In genomic region chr16:50841081-50841886, GRCh38 we compare ENCODE assay signal across 8 cellular contexts.
DNase-seq lines count a peak whose midpoint lies in the region; ATAC-seq and TF ChIP-seq lines count a peak whose summit lies in the region.

No MANE protein-coding gene starts in this region.

- TF ChIP-seq POLR2A in NB4 (IDR thresholded peaks at IDR 0.05; ENCODE audit: extremely low read depth, insufficient read length) = no peak

- no peaks in the 10 kb centered on the region for H3K36me3 Mint-ChIP-seq in activated T-helper 1 cell treated with anti-CD3 and anti-CD28 coated beads, Interleukin-12 subunit alpha, Interleukin-12 subunit beta, Interleukin-2, Interleukin-4 antibody, amounts not matched to agents 30 ng/mL and 10 ng/mL and 1 ng/mL, durations not matched to agents 14 hours and 24 hours and 36 hours (ENCODE audit: low read depth)

- ATAC-seq in HG03095 (IDR thresholded peaks at IDR 0.05; ENCODE audit: unreplicated experiment) = no peak
- ATAC-seq in HG02623 (IDR thresholded peaks at IDR 0.05; ENCODE audit: unreplicated experiment) = no peak

- TF ChIP-seq CTCF in NB4 (IDR thresholded peaks at IDR 0.05; ENCODE audit: low read depth, low read length) = no peak

- H3K4me3 Mint-ChIP-seq in activated T-helper 1 cell treated with anti-CD3 and anti-CD28 coated beads, Interleukin-12 subunit alpha, Interleukin-12 subunit beta, Interleukin-2, Interleukin-4 antibody, amounts not matched to agents 30 ng/mL and 10 ng/mL and 1 ng/mL, durations not matched to agents 14 hours and 24 hours and 36 hours = peak overlapping the region; percentile 16

- peaks cover 18% of the 10 kb centered on the region for H3K27me3 Mint-ChIP-seq in activated T-helper 1 cell treated with anti-CD3 and anti-CD28 coated beads, Interleukin-12 subunit alpha, Interleukin-12 subunit beta, Interleukin-2, Interleukin-4 antibody, amounts not matched to agents 30 ng/mL and 10 ng/mL and 1 ng/mL, durations not matched to agents 14 hours and 24 hours and 36 hours (ENCODE audit: insufficient read depth)

- intact Hi-C loops in activated T-helper 1 cell treated with anti-CD3 and anti-CD28 coated beads, Interleukin-12 subunit alpha, Interleukin-12 subunit beta, Interleukin-2, Interleukin-4 antibody, amounts not matched to agents 30 ng/mL and 10 ng/mL and 1 ng/mL, durations not matched to agents 14 hours and 24 hours and 36 hours (cut with micrococcal nuclease) = no loop called here

- no peak overlapping the region for H3K27ac Mint-ChIP-seq in activated T-helper 1 cell treated with anti-CD3 and anti-CD28 coated beads, Interleukin-12 subunit alpha, Interleukin-12 subunit beta, Interleukin-2, Interleukin-4 antibody, amounts not matched to agents 30 ng/mL and 10 ng/mL and 1 ng/mL, durations not matched to agents 14 hours and 24 hours and 36 hours

- H3K4me1 Mint-ChIP-seq in activated T-helper 1 cell treated with anti-CD3 and anti-CD28 coated beads, Interleukin-12 subunit alpha, Interleukin-12 subunit beta, Interleukin-2, Interleukin-4 antibody, amounts not matched to agents 30 ng/mL and 10 ng/mL and 1 ng/mL, durations not matched to agents 14 hours and 24 hours and 36 hours (ENCODE audit: low read depth) = peaks cover 5% of the 10 kb centered on the region

- DNase-seq in NB4 (ENCODE audit: low read depth) = peak; percentile 47
- DNase-seq in activated T-helper 1 cell treated with anti-CD3 and anti-CD28 coated beads, Interleukin-12 subunit alpha, Interleukin-12 subunit beta, Interleukin-2, Interleukin-4 antibody, amounts not matched to agents 30 ng/mL and 10 ng/mL and 1 ng/mL, durations not matched to agents 14 hours and 24 hours and 36 hours (ENCODE audit: low spot score) = no peak
- DNase-seq in iris pigment epithelial cell (ENCODE audit: low read depth) = peak; percentile 4
- DNase-seq in stimulated activated CD8-positive, alpha-beta memory T cell treated with anti-CD3 and anti-CD28 coated beads, Interleukin-15, amount 100 ng/mL, for 48 hours (ENCODE audit: low read depth in 2 of 2) = peak; percentile 32 to 42
- DNase-seq in OCI-M2 (lab: John Stamatoyannopoulos, UW; ENCODE audit: unreplicated experiment) = no peak
- no peak for DNase-seq in kidney glomerular epithelial cell (lab: John Stamatoyannopoulos, UW)

- H3K9me3 Mint-ChIP-seq in activated T-helper 1 cell treated with anti-CD3 and anti-CD28 coated beads, Interleukin-12 subunit alpha, Interleukin-12 subunit beta, Interleukin-2, Interleukin-4 antibody, amounts not matched to agents 30 ng/mL and 10 ng/mL and 1 ng/mL, durations not matched to agents 14 hours and 24 hours and 36 hours = no peaks in the 10 kb centered on the region

- no peak overlapping the region for H3K4me3 ChIP-seq in NB4 (ENCODE audit: low read depth, low read length)

Comparison
In these comparisons a context has a peak if more than half of its experiments do, and no peak if none do; other contexts are left out.
1. DNase-seq: peak in NB4 (single experiment), iris pigment epithelial cell (single experiment) and stimulated activated CD8-positive, alpha-beta memory T cell treated with anti-CD3 and anti-CD28 coated beads, Interleukin-15, amount 100 ng/mL, for 48 hours (2 of 2); none in activated T-helper 1 cell treated with anti-CD3 and anti-CD28 coated beads, Interleukin-12 subunit alpha, Interleukin-12 subunit beta, Interleukin-2, Interleukin-4 antibody, amounts not matched to agents 30 ng/mL and 10 ng/mL and 1 ng/mL, durations not matched to agents 14 hours and 24 hours and 36 hours (single experiment), OCI-M2 (single experiment) and kidney glomerular epithelial cell (single experiment).